Comparison of ENCODE assay signal across 16 cellular contexts in the genomic region with DNA sequence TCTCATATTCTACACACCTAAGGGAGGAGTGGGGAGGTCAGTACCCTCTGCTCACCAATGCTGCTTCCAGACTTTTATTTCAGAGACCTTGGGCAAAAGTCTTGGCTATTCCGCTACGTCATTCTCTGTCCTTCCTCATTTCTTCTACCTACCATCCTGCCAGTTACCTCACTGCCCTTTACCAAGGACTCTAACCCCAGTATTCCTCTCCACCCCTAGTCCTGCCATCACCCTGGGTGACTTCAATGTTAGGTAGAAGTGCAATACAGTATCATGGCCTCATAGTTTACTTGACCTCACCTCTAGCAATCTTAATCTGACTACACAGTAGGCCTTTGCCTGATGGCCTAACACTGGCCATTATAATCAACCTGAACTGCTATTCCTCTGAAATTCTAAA. TPM values are rescaled to one million over a fixed set of nuclear protein-coding genes. Genes with fewer than 3 reads are reported as not detected.
DNase-seq lines count a peak whose midpoint lies in the region; TF ChIP-seq lines count a peak whose summit lies in the region.
"Had no signal": no experiment of that assay in that cellular context is flagged by ENCODE, and none has a peak within 500 bp of the region (broad histone marks: within the 10 kb centered on the region; RNA-seq: fewer than 3 reads in every experiment).

No MANE protein-coding gene starts in this region.

- H3K36me3 ChIP-seq in Karpas-422 (ENCODE audit: insufficient read depth, low read length) (peaks cover 19% of the 10 kb centered on the region), subcutaneous abdominal adipose tissue (ENCODE audit: control insufficient read depth in 5 of 5, insufficient read depth in 5 of 5, low read length in 5 of 5) (peaks cover 0 to 20% (median 0%) of the 10 kb centered on the region in 5 donors), right atrium auricular region (peaks cover 17% of the 10 kb centered on the region)

- H3K4me1 ChIP-seq in Karpas-422 (ENCODE audit: low read length) (peaks cover 85% of the 10 kb centered on the region), subcutaneous abdominal adipose tissue (ENCODE audit: control insufficient read depth in 5 of 5, insufficient read depth in 5 of 5, low read length in 5 of 5) (peaks cover 3 to 63% (median 51%) of the 10 kb centered on the region in 5 donors), right atrium auricular region (peaks cover 0 to 22% of the 10 kb centered on the region in 2 donors)

- H3K9ac ChIP-seq in Karpas-422 (ENCODE audit: low read length) (no peak overlapping the region), subcutaneous abdominal adipose tissue (ENCODE audit: low read length in 5 of 5) (no peak overlapping the region)

- no peaks in the 10 kb centered on the region for H3K9me3 ChIP-seq in Karpas-422 (ENCODE audit: low read length)
- H3K9me3 ChIP-seq in subcutaneous abdominal adipose tissue (ENCODE audit: control insufficient read depth in 5 of 5, low read length in 5 of 5), result no peaks in the 10 kb centered on the region
- H3K9me3 ChIP-seq in right atrium auricular region, result peaks cover 0 to 5% of the 10 kb centered on the region in 2 donors
- H3K9me3 ChIP-seq: SJSA1 had no signal

- H3K9me2 ChIP-seq in Karpas-422 (replicated peaks; ENCODE audit: insufficient read depth, low read length), result no peaks in the 10 kb centered on the region

- H3K4me2 ChIP-seq in Karpas-422 (ENCODE audit: low read depth, low read length, poor library complexity, severe bottlenecking), result no peak overlapping the region

- H3K27ac ChIP-seq in Karpas-422 (ENCODE audit: low read length) (peak overlapping the region; percentile 87), epithelial cell of prostate (peak overlapping the region; percentile 47), subcutaneous abdominal adipose tissue (ENCODE audit: low read depth, low read length) (peak overlapping the region; percentile 6), right atrium auricular region (no peak overlapping the region)
- H3K27ac ChIP-seq: SJSA1 had no signal

- no peak overlapping the region for H3K4me3 ChIP-seq in Karpas-422 (ENCODE audit: low read length)
- H3K4me3 ChIP-seq in subcutaneous abdominal adipose tissue (ENCODE audit: low read depth in 1 of 5, low read length in 5 of 5), result no peak overlapping the region
- H3K4me3 ChIP-seq in right atrium auricular region, result no peak overlapping the region
- H3K4me3 ChIP-seq: SJSA1 had no signal

- peaks cover 98% of the 10 kb centered on the region for H3K79me2 ChIP-seq in Karpas-422 (ENCODE audit: low read length)

- DNase-seq in CD1c-positive myeloid dendritic cell (ENCODE audit: extremely low spot score) (peak; percentile 27), Karpas-422 (no peak), epithelial cell of prostate (ENCODE audit: low read depth, low spot score) (no peak), right atrium auricular region (ENCODE audit: low spot score) (no peak), NCI-H187 (lab: John Stamatoyannopoulos, UW) (no peak), cortex of kidney (lab: John Stamatoyannopoulos, UW) (no peak)
- DNase-seq: Calu3; CD4-positive, alpha-beta T cell; DMS79; KG1; NCI-H1105; NCI-H1694; NK-92 treated with Interleukin-12 subunit alpha and Interleukin-12 subunit beta, amount 100 ng/mL, for 24 hours; SW 1271 had no signal

- H2AFZ ChIP-seq in Karpas-422 (ENCODE audit: low read length), result no peak overlapping the region

- H3K27me3 ChIP-seq in Karpas-422 (ENCODE audit: low read length) (no peaks in the 10 kb centered on the region), subcutaneous abdominal adipose tissue (ENCODE audit: control insufficient read depth in 5 of 5, insufficient read depth in 4 of 5, low read length in 5 of 5) (no peaks in the 10 kb centered on the region), right atrium auricular region (no peaks in the 10 kb centered on the region)
- H3K27me3 ChIP-seq: SJSA1 had no signal

- TF ChIP-seq CTCF in right atrium auricular region (IDR thresholded peaks at IDR 0.05), result no peak

- H4K20me1 ChIP-seq in Karpas-422 (ENCODE audit: insufficient read depth, low read depth, low read length), result no peaks in the 10 kb centered on the region

RNA-seq across cellular contexts. Expression of gene RTN4, which starts 27.8 kb away (rescaled TPM):
- total RNA-seq in Karpas-422 (2014; rRNA removed; shearing (Covaris generic); ENCODE audit: low replicate concordance), result 72.3 and 109 TPM in 2 replicates
- total RNA-seq in right atrium auricular region, result 100 to 1,000 TPM; 152 to 203 TPM

Comparison
In these comparisons a context has a peak if more than half of its experiments do, and no peak if none do; other contexts are left out.
1. H3K27ac ChIP-seq: peak in Karpas-422 (single experiment), epithelial cell of prostate (single experiment) and subcutaneous abdominal adipose tissue (single experiment); none in right atrium auricular region (0 of 2).